In genomic region chr1:179296356-179296755, GRCh38 we compare ENCODE assay signal across 22 cellular contexts. TPM values are rescaled to one million over a fixed set of nuclear protein-coding genes. Genes with fewer than 3 reads are reported as not detected.
DNase-seq lines count a peak whose midpoint lies in the region; ATAC-seq and TF ChIP-seq lines count a peak whose summit lies in the region.
"Had no signal": no experiment of that assay in that cellular context is flagged by ENCODE, and none has a peak within 500 bp of the region (broad histone marks: within the 10 kb centered on the region; RNA-seq: fewer than 3 reads in every experiment).

No MANE protein-coding gene starts in this region.

- no peak overlapping the region for H3K56ac ChIP-seq in IMR-90 (ENCODE audit: extremely low read depth, insufficient read depth, low read length)

- H3K4ac ChIP-seq in IMR-90 (ENCODE audit: low read depth, low read length): no peak overlapping the region

- H4K20me1 ChIP-seq in IMR-90 (ENCODE audit: insufficient read depth, low read length): peaks cover 15% of the 10 kb centered on the region; the same call in 1 of the 2 replicates

- H3K4me3 ChIP-seq in IMR-90 (ENCODE audit: insufficient read depth, low read depth, low read length): no peak overlapping the region
- peak overlapping the region; percentile 41 for H3K4me3 ChIP-seq in adipocyte (ENCODE audit: low read length)
- H3K4me3 ChIP-seq: coronary artery, MG63, psoas muscle, SJSA1 had no signal

- no peaks in the 10 kb centered on the region for H3K36me3 ChIP-seq in IMR-90 (ENCODE audit: control insufficient read depth, insufficient read depth, low read length)
- peaks cover 5% of the 10 kb centered on the region for H3K36me3 ChIP-seq in adipocyte (ENCODE audit: control insufficient read depth, insufficient read depth, low read length, severe bottlenecking)
- H3K36me3 ChIP-seq: ascending aorta had no signal

- H3K4me1 ChIP-seq in IMR-90 (ENCODE audit: control insufficient read depth, insufficient read depth, low read length): peaks cover 3% of the 10 kb centered on the region; the same call in 1 of the 2 replicates
- H3K4me1 ChIP-seq in adipocyte (ENCODE audit: control insufficient read depth, insufficient read depth, low read length): peaks cover 33% of the 10 kb centered on the region

- in situ Hi-C loops in IMR-90 (cut with MboI; ENCODE audit: low sequenced_read_pairs): loop anchor here (10.0 kb wide), 1 partner anchor 172 kb away; no protein-coding TSS in a partner anchor

- H4K5ac ChIP-seq in IMR-90 (ENCODE audit: low read depth, low read length): no peak overlapping the region

- H3K9ac ChIP-seq in IMR-90 (ENCODE audit: low read depth, low read length): no peak overlapping the region
- no peak overlapping the region for H3K9ac ChIP-seq in adipocyte (ENCODE audit: low read length)

- no peak for ATAC-seq in activated CD8-positive, alpha-beta memory T cell treated with anti-CD3 and anti-CD28 coated beads, Interleukin-2, amount 10 ng/mL, durations not matched to agents 7 days and 5 days
- ATAC-seq in IMR-90 (ENCODE audit: low read depth): no peak
- ATAC-seq in HG03571 (IDR thresholded peaks at IDR 0.05; ENCODE audit: unreplicated experiment): no peak
- no peak for ATAC-seq in HG02798 (IDR thresholded peaks at IDR 0.05; ENCODE audit: poor library complexity, unreplicated experiment)
- ATAC-seq: psoas muscle had no signal

- intact Hi-C loops in IMR-90 (cut with micrococcal nuclease): no loop called here

- no peak overlapping the region for H3K18ac ChIP-seq in IMR-90 (ENCODE audit: low read depth, low read length)

- H3K4me2 ChIP-seq in IMR-90 (ENCODE audit: low read depth, low read length): no peak overlapping the region

- H3K36me3 Mint-ChIP-seq in activated CD8-positive, alpha-beta memory T cell treated with anti-CD3 and anti-CD28 coated beads, Interleukin-2, amount 10 ng/mL, durations not matched to agents 7 days and 5 days: peaks cover 30% of the 10 kb centered on the region
- H3K36me3 Mint-ChIP-seq in neural crest cell (ENCODE audit: low read depth): no peaks in the 10 kb centered on the region

- no TSS peak for BruUV-seq in IMR-90 (replicated peaks; lab: Mats Ljungman, UMichigan)

- no peak overlapping the region for H2BK5ac ChIP-seq in IMR-90 (ENCODE audit: low read depth, low read length, poor library complexity, severe bottlenecking)

- H3K27ac ChIP-seq in IMR-90 (ENCODE audit: insufficient read depth, low read length): no peak overlapping the region
- H3K27ac ChIP-seq: ascending aorta, coronary artery, psoas muscle, SJSA1 had no signal

- H3K27me3 Mint-ChIP-seq in activated CD8-positive, alpha-beta memory T cell treated with anti-CD3 and anti-CD28 coated beads, Interleukin-2, amount 10 ng/mL, durations not matched to agents 7 days and 5 days: no peaks in the 10 kb centered on the region
- H3K27me3 Mint-ChIP-seq in neural crest cell (ENCODE audit: low read depth): no peaks in the 10 kb centered on the region

- no peak for TF ChIP-seq CTCF in IMR-90 (conservative IDR thresholded peaks at IDR 0.05; ENCODE audit: low read depth, low read length)
- no peak for TF ChIP-seq CTCF in neural crest cell (conservative IDR thresholded peaks at IDR 0.05)

- H3K9me3 Mint-ChIP-seq in activated CD8-positive, alpha-beta memory T cell treated with anti-CD3 and anti-CD28 coated beads, Interleukin-2, amount 10 ng/mL, durations not matched to agents 7 days and 5 days (ENCODE audit: low read depth): no peaks in the 10 kb centered on the region
- no peaks in the 10 kb centered on the region for H3K9me3 Mint-ChIP-seq in neural crest cell

- no peak overlapping the region for H2AK9ac ChIP-seq in IMR-90 (replicated peaks; ENCODE audit: low read depth, low read length, poor library complexity)

- TF ChIP-seq RAD21 in IMR-90 (IDR thresholded peaks at IDR 0.05; ENCODE audit: low read length): no peak

- H2BK20ac ChIP-seq in IMR-90 (ENCODE audit: low read depth, low read length): no peak overlapping the region

- H3K79me1 ChIP-seq in IMR-90 (ENCODE audit: low read depth in 1 of 2, low read length in 2 of 2): peaks cover 6 to 41% of the 10 kb centered on the region in 2 experiments; a peak in 3 of 4 replicates

- no peak overlapping the region for H3K4me3 Mint-ChIP-seq in activated CD8-positive, alpha-beta memory T cell treated with anti-CD3 and anti-CD28 coated beads, Interleukin-2, amount 10 ng/mL, durations not matched to agents 7 days and 5 days
- H3K4me3 Mint-ChIP-seq in neural crest cell: peak overlapping the region; percentile 58

- DNase-seq in activated CD8-positive, alpha-beta memory T cell treated with anti-CD3 and anti-CD28 coated beads, Interleukin-2, amount 10 ng/mL, durations not matched to agents 7 days and 5 days: no peak
- no peak for DNase-seq in activated CD8-positive, alpha-beta memory T cell treated with anti-CD3 and anti-CD28 coated beads for 24 hours
- no peak for DNase-seq in IMR-90
- no peak for DNase-seq in adipocyte (ENCODE audit: low read depth)
- DNase-seq in neural crest cell (ENCODE audit: low read depth, low spot score): no peak
- DNase-seq in NCI-H2196 (lab: John Stamatoyannopoulos, UW; ENCODE audit: unreplicated experiment): no peak
- DNase-seq: activated CD4-positive, CD25-positive, alpha-beta regulatory T cell treated with anti-CD3 and anti-CD28 coated beads, Interleukin-2, amount 50 U/mL, for 72 hours; C1 segment of cervical spinal cord; EL; foreskin melanocyte; MG63; NCI-H2029 treated with DMSO at 0.1 percent for 48 hours; NCI-H510A treated with DMSO at 0.1 percent for 48 hours; OCI-M1; psoas muscle; stimulated activated naive CD4-positive, alpha-beta T cell; T-helper 9 cell had no signal

- peak overlapping the region; percentile 11; the same call in 1 of the 2 replicates for H3K23ac ChIP-seq in IMR-90 (ENCODE audit: low read depth, low read length)

- dilution Hi-C loops in IMR-90 (cut with HindIII; ENCODE audit: low sequenced_read_pairs, unreplicated experiment): no loop called here

- no CpG with 5 or more reads among the region's 2 CpGs for WGBS in IMR-90 (ENCODE audit: extremely low coverage in 2 of 2, insufficient read length in 1 of 2), 2 experiments

- POLR2A ChIA-PET in IMR-90 (lab: Charles Lee; ENCODE audit: unreplicated experiment): interaction anchor here (0.5 kb wide), 1 partner anchor 417 kb away, joined by 9 read pairs; no protein-coding TSS in a partner anchor

- H2BK15ac ChIP-seq in IMR-90 (ENCODE audit: low read depth, low read length): no peak overlapping the region

- H3K9me1 ChIP-seq in IMR-90 (ENCODE audit: insufficient read depth, low read length): 0 out of 2 replicates have a peak, but pooled peaks cover 1% of the 10 kb centered on the region

- H3K27me3 ChIP-seq in IMR-90 (ENCODE audit: control insufficient read depth, insufficient read depth, low read length): no peaks in the 10 kb centered on the region
- H3K27me3 ChIP-seq in adipocyte (replicated peaks; ENCODE audit: control insufficient read depth, insufficient read depth, low read length): no peaks in the 10 kb centered on the region
- H3K27me3 ChIP-seq: ascending aorta, MG63, SJSA1 had no signal

- H2AK5ac ChIP-seq in IMR-90 (ENCODE audit: low read depth, low read length): no peak overlapping the region

- no peak overlapping the region for H2AFZ ChIP-seq in IMR-90 (replicated peaks; ENCODE audit: low read length, poor library complexity)

- no peak overlapping the region for H4K8ac ChIP-seq in IMR-90 (ENCODE audit: low read depth in 2 of 2, low read length in 2 of 2)

- H3K9me3 ChIP-seq in IMR-90 (ENCODE audit: control insufficient read depth, insufficient read depth, low read length) (no peaks in the 10 kb centered on the region), adipocyte (ENCODE audit: control insufficient read depth, low read length) (no peaks in the 10 kb centered on the region)
- H3K9me3 ChIP-seq: ascending aorta, MG63, psoas muscle, SJSA1 had no signal

- no peak for TF ChIP-seq POLR2A in IMR-90 (IDR thresholded peaks at IDR 0.05; ENCODE audit: low read depth, low read length)

- H3K27ac Mint-ChIP-seq in activated CD8-positive, alpha-beta memory T cell treated with anti-CD3 and anti-CD28 coated beads, Interleukin-2, amount 10 ng/mL, durations not matched to agents 7 days and 5 days: peak overlapping the region; percentile 56
- H3K27ac Mint-ChIP-seq in neural crest cell (ENCODE audit: unreplicated experiment): no peak overlapping the region

- H3K4me1 Mint-ChIP-seq in activated CD8-positive, alpha-beta memory T cell treated with anti-CD3 and anti-CD28 coated beads, Interleukin-2, amount 10 ng/mL, durations not matched to agents 7 days and 5 days: peaks cover 63% of the 10 kb centered on the region
- H3K4me1 Mint-ChIP-seq in neural crest cell: peaks cover 47% of the 10 kb centered on the region

- H3K14ac ChIP-seq in IMR-90 (replicated peaks; ENCODE audit: low read depth, low read length): no peak overlapping the region

- CTCF ChIA-PET in activated CD8-positive, alpha-beta memory T cell treated with anti-CD3 and anti-CD28 coated beads, Interleukin-2, amount 10 ng/mL, durations not matched to agents 7 days and 5 days (lab: Charles Lee): no interaction called here
- CTCF ChIA-PET in IMR-90 (lab: Yijun Ruan, JAX): interaction anchor here (0.6 kb wide), 1 partner anchor 21 kb away, joined by 6 read pairs; no protein-coding TSS in a partner anchor

- H2BK120ac ChIP-seq in IMR-90 (ENCODE audit: low read depth, low read length): no peak overlapping the region

- H4K91ac ChIP-seq in IMR-90 (ENCODE audit: insufficient read depth, low read depth, low read length): no peak overlapping the region

TF ChIP-seq in IMR-90, 13 proteins besides CTCF, POLR2A, EP300 and RAD21:
- no peak for TF ChIP-seq RCOR1 (IDR thresholded peaks at IDR 0.05; ENCODE audit: insufficient replicate concordance, low read length)
- no peak for TF ChIP-seq CEBPB (IDR thresholded peaks at IDR 0.05; ENCODE audit: low read depth, low read length)
- TF ChIP-seq USF2 (IDR thresholded peaks at IDR 0.05; ENCODE audit: low read depth, low read length): no peak
TF ChIP-seq in IMR-90: peak in this region for 0.

RNA-seq across cellular contexts. Expression of gene SOAT1, which starts 2.8 kb away (rescaled TPM):
- 10 to 100 TPM; 47.8 to 84.5 TPM for total RNA-seq in activated CD8-positive, alpha-beta memory T cell treated with anti-CD3 and anti-CD28 coated beads, Interleukin-2, amount 10 ng/mL, durations not matched to agents 7 days and 5 days
- total RNA-seq in IMR-90 (2012; rRNA removed): 19.5 and 28.9 TPM in 2 replicates
- polyA plus RNA-seq in IMR-90 (2012; rRNA removed): 14.0 and 19.8 TPM in 2 replicates
- 1.8 and 2.6 TPM in 2 replicates for polyA plus RNA-seq in IMR-90 (2012; cell fraction: cytosol; rRNA removed)
- polyA plus RNA-seq in IMR-90 (2012; cell fraction: nucleus; rRNA removed; ENCODE audit: low replicate concordance): 1.1 and 11.5 TPM in 2 replicates
- total RNA-seq in neural crest cell: 44.8 and 46.7 TPM in 2 replicates
